Comparison of ENCODE assay signal across 16 cellular contexts in genomic region chr2:29596584-29596983, GRCh38.
"Had no signal": no experiment of that assay in that cellular context is flagged by ENCODE, and none has a peak within 500 bp of the region (broad histone marks: within the 10 kb centered on the region; RNA-seq: fewer than 3 reads in every experiment).

No MANE protein-coding gene starts in this region.

- H3K36me3 ChIP-seq: brain microvascular endothelial cell, gastrocnemius medialis, ovary, uterus had no signal

- H3K27me3 ChIP-seq: brain microvascular endothelial cell, gastrocnemius medialis, ovary, uterus had no signal

- H3K9me3 Mint-ChIP-seq: activated naive CD8-positive, alpha-beta T cell treated with anti-CD3 and anti-CD28 coated beads, Interleukin-2, amount 10 ng/mL, durations not matched to agents 7 days and 5 days; stimulated activated memory B cell treated with anti-CD40 and anti-IgM and Interleukin-4, amounts not matched to agents 10 μg/mL and 1 μg/mL and 100 μg/mL, for 72 hours had no signal

- H3K27ac ChIP-seq: brain microvascular endothelial cell, gastrocnemius medialis, ovary, uterus had no signal

- H3K4me3 Mint-ChIP-seq: activated naive CD8-positive, alpha-beta T cell treated with anti-CD3 and anti-CD28 coated beads, Interleukin-2, amount 10 ng/mL, durations not matched to agents 7 days and 5 days; endodermal cell; naive thymus-derived CD4-positive, alpha-beta T cell; stimulated activated memory B cell treated with anti-CD40 and anti-IgM and Interleukin-4, amounts not matched to agents 10 μg/mL and 1 μg/mL and 100 μg/mL, for 72 hours had no signal

- H3K27me3 Mint-ChIP-seq: activated naive CD8-positive, alpha-beta T cell treated with anti-CD3 and anti-CD28 coated beads, Interleukin-2, amount 10 ng/mL, durations not matched to agents 7 days and 5 days; stimulated activated memory B cell treated with anti-CD40 and anti-IgM and Interleukin-4, amounts not matched to agents 10 μg/mL and 1 μg/mL and 100 μg/mL, for 72 hours had no signal

- H3K36me3 Mint-ChIP-seq: activated naive CD8-positive, alpha-beta T cell treated with anti-CD3 and anti-CD28 coated beads, Interleukin-2, amount 10 ng/mL, durations not matched to agents 7 days and 5 days; naive thymus-derived CD4-positive, alpha-beta T cell; stimulated activated memory B cell treated with anti-CD40 and anti-IgM and Interleukin-4, amounts not matched to agents 10 μg/mL and 1 μg/mL and 100 μg/mL, for 72 hours had no signal

- DNase-seq: activated CD4-positive, alpha-beta T cell treated with anti-CD3 and anti-CD28 coated beads, Interleukin-2, amount 50 U/mL, for 1 hour; activated naive CD4-positive, alpha-beta T cell; activated naive CD8-positive, alpha-beta T cell treated with anti-CD3 and anti-CD28 coated beads, Interleukin-2, amount 10 ng/mL, durations not matched to agents 7 days and 5 days; activated T-cell treated with anti-CD3 and anti-CD28 coated beads for 4 hours; brain microvascular endothelial cell; endodermal cell; erythroblast; gastrocnemius medialis; left colon; mucosa of descending colon; naive thymus-derived CD4-positive, alpha-beta T cell; ovary; stimulated activated CD4-positive, alpha-beta T cell treated with anti-CD3 and anti-CD28 coated beads, Interleukin-2, amount 100 ng/mL, for 48 hours; T-helper 9 cell had no signal

- H3K27ac Mint-ChIP-seq: activated naive CD8-positive, alpha-beta T cell treated with anti-CD3 and anti-CD28 coated beads, Interleukin-2, amount 10 ng/mL, durations not matched to agents 7 days and 5 days; endodermal cell; naive thymus-derived CD4-positive, alpha-beta T cell; stimulated activated memory B cell treated with anti-CD40 and anti-IgM and Interleukin-4, amounts not matched to agents 10 μg/mL and 1 μg/mL and 100 μg/mL, for 72 hours had no signal

- H3K4me1 Mint-ChIP-seq: activated naive CD8-positive, alpha-beta T cell treated with anti-CD3 and anti-CD28 coated beads, Interleukin-2, amount 10 ng/mL, durations not matched to agents 7 days and 5 days; naive thymus-derived CD4-positive, alpha-beta T cell; stimulated activated memory B cell treated with anti-CD40 and anti-IgM and Interleukin-4, amounts not matched to agents 10 μg/mL and 1 μg/mL and 100 μg/mL, for 72 hours had no signal

- H3K9me3 ChIP-seq: gastrocnemius medialis, mucosa of descending colon, ovary had no signal

- ATAC-seq: gastrocnemius medialis; left colon; mucosa of descending colon; naive thymus-derived CD4-positive, alpha-beta T cell; stimulated activated memory B cell treated with anti-CD40 and anti-IgM and Interleukin-4, amounts not matched to agents 10 μg/mL and 1 μg/mL and 100 μg/mL, for 72 hours had no signal

- H3K4me3 ChIP-seq: gastrocnemius medialis, mucosa of descending colon, ovary, uterus had no signal
